In genomic region chr19:56144396-56144795, GRCh38 we compare ENCODE assay signal across 16 cellular contexts. TPM values are rescaled to one million over a fixed set of nuclear protein-coding genes. Genes with fewer than 3 reads are reported as not detected.
DNase-seq lines count a peak whose midpoint lies in the region; ATAC-seq and TF ChIP-seq lines count a peak whose summit lies in the region.
"Had no signal": no experiment of that assay in that cellular context is flagged by ENCODE, and none has a peak within 500 bp of the region (broad histone marks: within the 10 kb centered on the region; RNA-seq: fewer than 3 reads in every experiment).

No MANE protein-coding gene starts in this region.

- no peak for TF ChIP-seq POLR2A in stomach (IDR thresholded peaks at IDR 0.05)

- H3K4me1 ChIP-seq in stomach (peaks cover 29 to 58% (median 47%) of the 10 kb centered on the region in 4 donors), GM23248 (ENCODE audit: insufficient read depth) (no peaks in the 10 kb centered on the region; the same call in 1 of the 2 replicates)

- TF ChIP-seq CTCF in stomach (IDR thresholded peaks at IDR 0.05) = no peak

- no peaks in the 10 kb centered on the region for H3K9me3 Mint-ChIP-seq in activated T-cell treated with anti-CD3 and anti-CD28 coated beads, Interleukin-2, amount 50 U/mL, for 24 hours
- no peaks in the 10 kb centered on the region for H3K9me3 Mint-ChIP-seq in activated T-cell treated with anti-CD3 and anti-CD28 coated beads, Interleukin-2, amount 50 U/mL, for 72 hours
- no peaks in the 10 kb centered on the region for H3K9me3 Mint-ChIP-seq in central memory CD8-positive, alpha-beta T cell
- H3K9me3 Mint-ChIP-seq: naive thymus-derived CD4-positive, alpha-beta T cell; stimulated activated naive B cell treated with anti-CD40 and anti-IgM and Interleukin-4, amounts not matched to agents 10 μg/mL and 1 μg/mL and 100 μg/mL, for 72 hours had no signal

- H3K36me3 ChIP-seq in stomach (peaks cover 19 to 37% (median 32%) of the 10 kb centered on the region in 4 donors), GM23248 (ENCODE audit: low read depth) (no peaks in the 10 kb centered on the region)

- H3K79me2 ChIP-seq in GM23248 (ENCODE audit: insufficient read depth) = peaks cover 43% of the 10 kb centered on the region

- peak overlapping the region; percentile 69 for H3K27ac Mint-ChIP-seq in activated T-cell treated with anti-CD3 and anti-CD28 coated beads, Interleukin-2, amount 50 U/mL, for 24 hours
- H3K27ac Mint-ChIP-seq in activated T-cell treated with anti-CD3 and anti-CD28 coated beads, Interleukin-2, amount 50 U/mL, for 72 hours = no peak overlapping the region
- H3K27ac Mint-ChIP-seq in central memory CD8-positive, alpha-beta T cell (ENCODE audit: low read depth) = peak overlapping the region; percentile 69

- H3K36me3 Mint-ChIP-seq in activated T-cell treated with anti-CD3 and anti-CD28 coated beads, Interleukin-2, amount 50 U/mL, for 24 hours (ENCODE audit: low read depth) = peaks cover 35% of the 10 kb centered on the region
- H3K36me3 Mint-ChIP-seq in activated T-cell treated with anti-CD3 and anti-CD28 coated beads, Interleukin-2, amount 50 U/mL, for 72 hours (ENCODE audit: insufficient read depth in 2 of 2) = peaks cover 2 to 8% of the 10 kb centered on the region in 2 donors
- H3K36me3 Mint-ChIP-seq in central memory CD8-positive, alpha-beta T cell (ENCODE audit: insufficient read depth) = peaks cover 3% of the 10 kb centered on the region

- H3K9me2 ChIP-seq in GM23248 (ENCODE audit: insufficient read depth) = no peaks in the 10 kb centered on the region

- 33 to 56% (median 43%) methylated on average over 6 of the region's 6 CpGs for WGBS in stomach, 5 donors
- 77 to 80% methylated on average over 6 of the region's 6 CpGs for WGBS in GM23248 (ENCODE audit: low coverage in 1 of 2, low lambda C conversion rate in 2 of 2, missing lambda C conversion rate in 2 of 2), 2 experiments

- no peaks in the 10 kb centered on the region for H3K27me3 Mint-ChIP-seq in activated T-cell treated with anti-CD3 and anti-CD28 coated beads, Interleukin-2, amount 50 U/mL, for 24 hours
- H3K27me3 Mint-ChIP-seq in activated T-cell treated with anti-CD3 and anti-CD28 coated beads, Interleukin-2, amount 50 U/mL, for 72 hours (ENCODE audit: low read depth) = no peaks in the 10 kb centered on the region
- no peaks in the 10 kb centered on the region for H3K27me3 Mint-ChIP-seq in central memory CD8-positive, alpha-beta T cell
- H3K27me3 Mint-ChIP-seq: stimulated activated naive B cell treated with anti-CD40 and anti-IgM and Interleukin-4, amounts not matched to agents 10 μg/mL and 1 μg/mL and 100 μg/mL, for 72 hours had no signal

- H3K4me1 Mint-ChIP-seq in activated T-cell treated with anti-CD3 and anti-CD28 coated beads, Interleukin-2, amount 50 U/mL, for 24 hours (ENCODE audit: low read depth) = peaks cover 36% of the 10 kb centered on the region
- H3K4me1 Mint-ChIP-seq in activated T-cell treated with anti-CD3 and anti-CD28 coated beads, Interleukin-2, amount 50 U/mL, for 72 hours (ENCODE audit: low read depth) = peaks cover 42% of the 10 kb centered on the region
- H3K4me1 Mint-ChIP-seq in central memory CD8-positive, alpha-beta T cell = peaks cover 41% of the 10 kb centered on the region

- H3K4me3 ChIP-seq in stomach = no peak overlapping the region
- no peak overlapping the region for H3K4me3 ChIP-seq in GM23248

- no peaks in the 10 kb centered on the region for H4K20me1 ChIP-seq in GM23248 (ENCODE audit: insufficient read depth)

- no peak for TF ChIP-seq EP300 in stomach (IDR thresholded peaks at IDR 0.05)

- H3K27ac ChIP-seq in stomach (peak overlapping the region; percentile 4 to 97 (median 95)), GM23248 (no peak overlapping the region)

- intact Hi-C loops in stomach (cut with DNase I; ENCODE audit: low total_unique reads) = no loop called here

- no peak overlapping the region for H3K9ac ChIP-seq in GM23248

- H3K27me3 ChIP-seq in stomach (no peaks in the 10 kb centered on the region), GM23248 (replicated peaks; ENCODE audit: insufficient read depth) (no peaks in the 10 kb centered on the region)

- no peak overlapping the region for H3K4me3 Mint-ChIP-seq in activated T-cell treated with anti-CD3 and anti-CD28 coated beads, Interleukin-2, amount 50 U/mL, for 24 hours
- H3K4me3 Mint-ChIP-seq in activated T-cell treated with anti-CD3 and anti-CD28 coated beads, Interleukin-2, amount 50 U/mL, for 72 hours = no peak overlapping the region
- no peak overlapping the region for H3K4me3 Mint-ChIP-seq in central memory CD8-positive, alpha-beta T cell

- no peak overlapping the region for H3K4me2 ChIP-seq in GM23248 (ENCODE audit: unreplicated experiment)

- no peak overlapping the region for H2AFZ ChIP-seq in GM23248

- no peaks in the 10 kb centered on the region for H3K9me3 ChIP-seq in stomach
- no peaks in the 10 kb centered on the region for H3K9me3 ChIP-seq in GM23248 (ENCODE audit: low read depth)

- no peaks in the 10 kb centered on the region for H3F3A ChIP-seq in GM23248 (ENCODE audit: insufficient read depth)

- no peak for DNase-seq in activated T-cell treated with anti-CD3 and anti-CD28 coated beads, Interleukin-2, amount 50 U/mL, for 24 hours
- no peak for DNase-seq in activated T-cell treated with anti-CD3 and anti-CD28 coated beads, Interleukin-2, amount 50 U/mL, for 72 hours
- peak; percentile 77 for DNase-seq in OCI-M1 (lab: John Stamatoyannopoulos, UW)
- DNase-seq in central memory CD8-positive, alpha-beta T cell (ENCODE audit: low spot score in 2 of 2) = no peak
- no peak for DNase-seq in stomach
- DNase-seq in GM23248 = no peak
- no peak for DNase-seq in effector CD8-positive, alpha-beta T cell (lab: John Stamatoyannopoulos, UW)
- DNase-seq: ACHN; activated CD4-positive, alpha-beta T cell treated with anti-CD3 and anti-CD28 coated beads, Interleukin-2, amount 50 U/mL, for 48 hours; dermis blood vessel endothelial cell; naive thymus-derived CD4-positive, alpha-beta T cell; SHP77; stimulated activated naive B cell treated with anti-CD40 and anti-IgM and Interleukin-4, amounts not matched to agents 10 μg/mL and 1 μg/mL and 100 μg/mL, for 72 hours had no signal

- no peak for ATAC-seq in activated T-cell treated with anti-CD3 and anti-CD28 coated beads, Interleukin-2, amount 50 U/mL, for 72 hours (replicated peaks in 1 of 2)
- ATAC-seq in central memory CD8-positive, alpha-beta T cell (replicated peaks; ENCODE audit: extremely low read depth, poor library complexity, severe bottlenecking) = no peak
- no peak for ATAC-seq in HG03039 (IDR thresholded peaks at IDR 0.05; ENCODE audit: unreplicated experiment)
- ATAC-seq: naive thymus-derived CD4-positive, alpha-beta T cell; stimulated activated naive B cell treated with anti-CD40 and anti-IgM and Interleukin-4, amounts not matched to agents 10 μg/mL and 1 μg/mL and 100 μg/mL, for 72 hours had no signal

- in situ Hi-C loops in GM23248 (cut with MboI) = no loop called here

RNA-seq across cellular contexts. Expression of gene ZNF444, which starts 3.3 kb away (rescaled TPM):
- 10 to 100 TPM; 37.1 to 42.9 TPM for total RNA-seq in activated T-cell treated with anti-CD3 and anti-CD28 coated beads, Interleukin-2, amount 50 U/mL, for 72 hours
- total RNA-seq in stomach = 10 to 100 TPM; 13.4 to 77.0 (median 62.9) TPM
- 10 to 100 TPM; 31.9 to 44.7 (median 36.5) TPM for polyA plus RNA-seq in stomach
- 21.8 and 25.3 TPM in 2 replicates for total RNA-seq in GM23248 (2014; rRNA removed; shearing (Covaris generic))
- 7.7 and 9.6 TPM in 2 replicates for polyA plus RNA-seq in GM23248 (2016; fragmentation: Nextera tagmentation; extraction: Ambion mirVana)

RNA-seq across cellular contexts. Expression of gene ZNF787, which starts 23.3 kb away (rescaled TPM):
- total RNA-seq in activated T-cell treated with anti-CD3 and anti-CD28 coated beads, Interleukin-2, amount 50 U/mL, for 72 hours = 10 to 100 TPM; 38.3 to 45.9 TPM
- total RNA-seq in stomach = 10 to 100 TPM in 4 of 5 donors, 1 to 10 TPM in 1; 2.7 to 77.3 (median 30.3) TPM
- polyA plus RNA-seq in stomach = 10 to 100 TPM; 22.4 to 29.6 (median 24.8) TPM
- 19.5 and 21.4 TPM in 2 replicates for total RNA-seq in GM23248 (2014; rRNA removed; shearing (Covaris generic))
- 1.5 and 1.7 TPM in 2 replicates for polyA plus RNA-seq in GM23248 (2016; fragmentation: Nextera tagmentation; extraction: Ambion mirVana)

RNA-seq across cellular contexts. Expression of gene GALP, which starts 31.4 kb away (rescaled TPM):
- not detected for total RNA-seq in activated T-cell treated with anti-CD3 and anti-CD28 coated beads, Interleukin-2, amount 50 U/mL, for 72 hours
- not detected for total RNA-seq in stomach
- polyA plus RNA-seq in stomach (not detected), GM23248 (2016; fragmentation: Nextera tagmentation; extraction: Ambion mirVana) (not detected in 2 replicates)
- not detected in 2 replicates for total RNA-seq in GM23248 (2014; rRNA removed; shearing (Covaris generic))
- total RNA-seq: astrocyte; dermis blood vessel endothelial cell; G401; naive thymus-derived CD4-positive, alpha-beta T cell had no signal
- polyA plus RNA-seq: naive thymus-derived CD4-positive, alpha-beta T cell had no signal

RNA-seq across cellular contexts. Expression of gene ZSCAN5B, which starts 53.2 kb away (rescaled TPM):
- not detected for total RNA-seq in activated T-cell treated with anti-CD3 and anti-CD28 coated beads, Interleukin-2, amount 50 U/mL, for 72 hours
- total RNA-seq in stomach = not detected
- polyA plus RNA-seq in stomach = not detected
- not detected in 2 replicates for total RNA-seq in GM23248 (2014; rRNA removed; shearing (Covaris generic))
- polyA plus RNA-seq in GM23248 (2016; fragmentation: Nextera tagmentation; extraction: Ambion mirVana) = not detected in 2 replicates
- total RNA-seq: astrocyte; dermis blood vessel endothelial cell; G401; naive thymus-derived CD4-positive, alpha-beta T cell had no signal
- polyA plus RNA-seq: naive thymus-derived CD4-positive, alpha-beta T cell had no signal

RNA-seq across cellular contexts. Expression of gene ZSCAN5C, which starts 57.7 kb away (rescaled TPM):
- total RNA-seq in activated T-cell treated with anti-CD3 and anti-CD28 coated beads, Interleukin-2, amount 50 U/mL, for 72 hours = not detected
- total RNA-seq in stomach = not detected
- polyA plus RNA-seq in stomach (not detected), GM23248 (2016; fragmentation: Nextera tagmentation; extraction: Ambion mirVana) (not detected in 2 replicates)
- not detected in 2 replicates for total RNA-seq in GM23248 (2014; rRNA removed; shearing (Covaris generic))
- total RNA-seq: astrocyte; dermis blood vessel endothelial cell; G401; naive thymus-derived CD4-positive, alpha-beta T cell had no signal
- polyA plus RNA-seq: naive thymus-derived CD4-positive, alpha-beta T cell had no signal
